ENCODE assay signal across 10 cellular contexts in genomic region chr6:107866606-107867301, GRCh38. TPM values are rescaled to one million over a fixed set of nuclear protein-coding genes. Genes with fewer than 3 reads are reported as not detected.
DNase-seq lines count a peak whose midpoint lies in the region; ATAC-seq and TF ChIP-seq lines count a peak whose summit lies in the region.
"Had no signal": no experiment of that assay in that cellular context is flagged by ENCODE, and none has a peak within 500 bp of the region (broad histone marks: within the 10 kb centered on the region; RNA-seq: fewer than 3 reads in every experiment).

No MANE protein-coding gene starts in this region.

- POLR2A ChIA-PET in CD4-positive, alpha-beta T cell (lab: Charles Lee) = interaction anchor here (0.6 to 1.9 kb wide), 13 partner anchors 18 to 632 kb away, joined by 3 to 14 read pairs (median 4); partner anchors contain the start of gene SCML4
- POLR2A ChIA-PET in naive thymus-derived CD4-positive, alpha-beta T cell (lab: Charles Lee) = interaction anchor here (0.7 to 1.4 kb wide), 3 partner anchors 39 to 193 kb away, joined by 3 read pairs; no protein-coding TSS in a partner anchor

- H3K36me3 ChIP-seq in naive thymus-derived CD4-positive, alpha-beta T cell (ENCODE audit: control insufficient read depth in 2 of 3, insufficient read depth in 3 of 3, low read length in 3 of 3) = peaks cover 0 to 11% (median 0%) of the 10 kb centered on the region in 3 experiments
- H3K36me3 ChIP-seq in ascending aorta = peaks cover 8 to 10% of the 10 kb centered on the region in 2 donors

- peak overlapping the region; percentile 13 for H3K27ac Mint-ChIP-seq in CD4-positive, alpha-beta T cell
- H3K27ac Mint-ChIP-seq in naive thymus-derived CD4-positive, alpha-beta T cell = peak overlapping the region in 3 of 9 donors; percentile 37 to 64 (median 45)
- no peak overlapping the region for H3K27ac Mint-ChIP-seq in activated T-helper 1 cell treated with anti-CD3 and anti-CD28 coated beads, Interleukin-12 subunit alpha, Interleukin-12 subunit beta, Interleukin-2, Interleukin-4 antibody, amounts not matched to agents 30 ng/mL and 10 ng/mL and 1 ng/mL, durations not matched to agents 14 hours and 24 hours and 36 hours
- H3K27ac Mint-ChIP-seq: T-helper 1 cell treated with Interleukin-12 subunit alpha and Interleukin-12 subunit beta and Interleukin-4 antibody, amounts not matched to agents 30 μg/mL and 1 μg/mL, for 36 hours had no signal

- in situ Hi-C loops in GM13977 (cut with MboI; ENCODE audit: low pct_unique_long_range_greater_than_20kb, low sequenced_read_pairs, unreplicated experiment) = no loop called here

- peak in 2 of 10 experiments; percentile 17 to 25 for DNase-seq in CD4-positive, alpha-beta T cell
- peak; percentile 67 for DNase-seq in GM13977 (ENCODE audit: low spot score)
- peak; percentile 29 for DNase-seq in NCI-H82 treated with DMSO at 0.1 percent for 48 hours (lab: John Stamatoyannopoulos, UW; ENCODE audit: unreplicated experiment)
- peak; percentile 17 to 30 for DNase-seq in dermis microvascular lymphatic vessel endothelial cell (ENCODE audit: low read depth in 2 of 2)
- DNase-seq in naive thymus-derived CD4-positive, alpha-beta T cell = peak in 7 of 9 donors; percentile 29 to 64 (median 52)
- no peak for DNase-seq in activated T-helper 1 cell treated with anti-CD3 and anti-CD28 coated beads, Interleukin-12 subunit alpha, Interleukin-12 subunit beta, Interleukin-2, Interleukin-4 antibody, amounts not matched to agents 30 ng/mL and 10 ng/mL and 1 ng/mL, durations not matched to agents 14 hours and 24 hours and 36 hours (ENCODE audit: low spot score)
- DNase-seq in activated CD8-positive, alpha-beta memory T cell treated with anti-CD3 and anti-CD28 coated beads, Interleukin-2, amount 50 U/mL, for 4 hours = no peak
- no peak for DNase-seq in ascending aorta (ENCODE audit: low spot score in 2 of 2)

- no peak overlapping the region for H3K4me3 ChIP-seq in naive thymus-derived CD4-positive, alpha-beta T cell (ENCODE audit: low read length)
- no peak overlapping the region for H3K4me3 ChIP-seq in ascending aorta

- no peak overlapping the region for H3K4me3 Mint-ChIP-seq in CD4-positive, alpha-beta T cell
- peak overlapping the region in 1 of 10 donors; percentile 32 for H3K4me3 Mint-ChIP-seq in naive thymus-derived CD4-positive, alpha-beta T cell
- H3K4me3 Mint-ChIP-seq in activated T-helper 1 cell treated with anti-CD3 and anti-CD28 coated beads, Interleukin-12 subunit alpha, Interleukin-12 subunit beta, Interleukin-2, Interleukin-4 antibody, amounts not matched to agents 30 ng/mL and 10 ng/mL and 1 ng/mL, durations not matched to agents 14 hours and 24 hours and 36 hours = no peak overlapping the region
- H3K4me3 Mint-ChIP-seq: T-helper 1 cell treated with Interleukin-12 subunit alpha and Interleukin-12 subunit beta and Interleukin-4 antibody, amounts not matched to agents 30 μg/mL and 1 μg/mL, for 36 hours had no signal

- TF ChIP-seq CTCF in CD4-positive, alpha-beta T cell (IDR thresholded peaks at IDR 0.05) = peak; percentile 79
- TF ChIP-seq CTCF in GM13977 (IDR thresholded peaks at IDR 0.05; ENCODE audit: extremely low read depth, insufficient read depth, missing control alignments) = peak; percentile 56
- peak in 1 of 3 experiments; percentile 19 for TF ChIP-seq CTCF in ascending aorta (IDR thresholded peaks at IDR 0.05)

- no peaks in the 10 kb centered on the region for H3K4me1 ChIP-seq in naive thymus-derived CD4-positive, alpha-beta T cell (ENCODE audit: control insufficient read depth in 2 of 2, insufficient read depth in 2 of 2, low read length in 2 of 2)
- no peaks in the 10 kb centered on the region for H3K4me1 ChIP-seq in ascending aorta

- no peaks in the 10 kb centered on the region for H3K27me3 ChIP-seq in CD4-positive, alpha-beta T cell (ENCODE audit: control insufficient read depth, insufficient read depth, low read length)
- no peaks in the 10 kb centered on the region for H3K27me3 ChIP-seq in naive thymus-derived CD4-positive, alpha-beta T cell (ENCODE audit: control insufficient read depth in 2 of 2, insufficient read depth in 2 of 2, low read length in 2 of 2)
- no peaks in the 10 kb centered on the region for H3K27me3 ChIP-seq in ascending aorta
- H3K27me3 ChIP-seq: neutrophil had no signal

- CTCF ChIA-PET in CD4-positive, alpha-beta T cell (lab: Charles Lee) = interaction anchor here (0.5 to 3.4 kb wide), 19 partner anchors 9 to 194 kb away, joined by 3 to 39 read pairs (median 4); partner anchors contain the start of gene SCML4
- CTCF ChIA-PET in naive thymus-derived CD4-positive, alpha-beta T cell (lab: Charles Lee) = interaction anchor here (0.7 to 5.7 kb wide), 19 partner anchors 15 to 231 kb away, joined by 3 to 63 read pairs (median 4); no protein-coding TSS in a partner anchor

- H3K9me3 Mint-ChIP-seq in CD4-positive, alpha-beta T cell = no peaks in the 10 kb centered on the region
- no peaks in the 10 kb centered on the region for H3K9me3 Mint-ChIP-seq in naive thymus-derived CD4-positive, alpha-beta T cell
- H3K9me3 Mint-ChIP-seq in activated T-helper 1 cell treated with anti-CD3 and anti-CD28 coated beads, Interleukin-12 subunit alpha, Interleukin-12 subunit beta, Interleukin-2, Interleukin-4 antibody, amounts not matched to agents 30 ng/mL and 10 ng/mL and 1 ng/mL, durations not matched to agents 14 hours and 24 hours and 36 hours = no peaks in the 10 kb centered on the region
- H3K9me3 Mint-ChIP-seq: T-helper 1 cell treated with Interleukin-12 subunit alpha and Interleukin-12 subunit beta and Interleukin-4 antibody, amounts not matched to agents 30 μg/mL and 1 μg/mL, for 36 hours had no signal

- peaks cover 4% of the 10 kb centered on the region for H3K27me3 Mint-ChIP-seq in CD4-positive, alpha-beta T cell
- H3K27me3 Mint-ChIP-seq in naive thymus-derived CD4-positive, alpha-beta T cell = peaks cover 0 to 10% (median 0%) of the 10 kb centered on the region in 5 donors
- peaks cover 4% of the 10 kb centered on the region for H3K27me3 Mint-ChIP-seq in activated T-helper 1 cell treated with anti-CD3 and anti-CD28 coated beads, Interleukin-12 subunit alpha, Interleukin-12 subunit beta, Interleukin-2, Interleukin-4 antibody, amounts not matched to agents 30 ng/mL and 10 ng/mL and 1 ng/mL, durations not matched to agents 14 hours and 24 hours and 36 hours (ENCODE audit: insufficient read depth)

- H3K36me3 Mint-ChIP-seq in CD4-positive, alpha-beta T cell (ENCODE audit: low read depth) = peaks cover 24% of the 10 kb centered on the region
- H3K36me3 Mint-ChIP-seq in naive thymus-derived CD4-positive, alpha-beta T cell = peaks cover 0 to 15% (median 4%) of the 10 kb centered on the region in 5 donors
- H3K36me3 Mint-ChIP-seq in activated T-helper 1 cell treated with anti-CD3 and anti-CD28 coated beads, Interleukin-12 subunit alpha, Interleukin-12 subunit beta, Interleukin-2, Interleukin-4 antibody, amounts not matched to agents 30 ng/mL and 10 ng/mL and 1 ng/mL, durations not matched to agents 14 hours and 24 hours and 36 hours (ENCODE audit: low read depth) = peaks cover 24% of the 10 kb centered on the region

- no peak overlapping the region for H3K27ac ChIP-seq in CD4-positive, alpha-beta T cell (ENCODE audit: low read depth, low read length)
- H3K27ac ChIP-seq in naive thymus-derived CD4-positive, alpha-beta T cell (ENCODE audit: low read depth, low read length) = no peak overlapping the region
- no peak overlapping the region for H3K27ac ChIP-seq in ascending aorta
- H3K27ac ChIP-seq: neutrophil had no signal

- intact Hi-C loops in CD4-positive, alpha-beta T cell (cut with DNase I, micrococcal nuclease) = loop anchor here (1.0 kb wide), 3 partner anchors 136 to 191 kb away; no protein-coding TSS in a partner anchor
- intact Hi-C loops in naive thymus-derived CD4-positive, alpha-beta T cell (cut with micrococcal nuclease) = loop anchor here (1.0 to 10.0 kb wide), 7 partner anchors 18 to 752 kb away; partner anchors contain the start of gene BEND3 (in 1 of the 2)
- intact Hi-C loops in activated T-helper 1 cell treated with anti-CD3 and anti-CD28 coated beads, Interleukin-12 subunit alpha, Interleukin-12 subunit beta, Interleukin-2, Interleukin-4 antibody, amounts not matched to agents 30 ng/mL and 10 ng/mL and 1 ng/mL, durations not matched to agents 14 hours and 24 hours and 36 hours (cut with micrococcal nuclease) = loop anchor here (1.0 to 5.0 kb wide), 6 partner anchors 13 to 191 kb away; partner anchors contain the start of gene SEC63
- intact Hi-C loops in ascending aorta (cut with DNase I) = no loop called here

- no peaks in the 10 kb centered on the region for H3K9me3 ChIP-seq in CD4-positive, alpha-beta T cell (ENCODE audit: control insufficient read depth, low read length)
- H3K9me3 ChIP-seq in naive thymus-derived CD4-positive, alpha-beta T cell (ENCODE audit: control insufficient read depth in 2 of 3, low read length in 3 of 3) = no peaks in the 10 kb centered on the region
- no peaks in the 10 kb centered on the region for H3K9me3 ChIP-seq in ascending aorta
- H3K9me3 ChIP-seq: neutrophil had no signal

- peak; percentile 78 for ATAC-seq in CD4-positive, alpha-beta T cell (ENCODE audit: poor library complexity)
- peak; percentile 76 for ATAC-seq in naive thymus-derived CD4-positive, alpha-beta T cell

- peaks cover 7% of the 10 kb centered on the region for H3K4me1 Mint-ChIP-seq in CD4-positive, alpha-beta T cell (ENCODE audit: low read depth)
- H3K4me1 Mint-ChIP-seq in naive thymus-derived CD4-positive, alpha-beta T cell = peaks cover 0 to 10% (median 4%) of the 10 kb centered on the region in 7 donors
- H3K4me1 Mint-ChIP-seq in activated T-helper 1 cell treated with anti-CD3 and anti-CD28 coated beads, Interleukin-12 subunit alpha, Interleukin-12 subunit beta, Interleukin-2, Interleukin-4 antibody, amounts not matched to agents 30 ng/mL and 10 ng/mL and 1 ng/mL, durations not matched to agents 14 hours and 24 hours and 36 hours (ENCODE audit: low read depth) = peaks cover 24% of the 10 kb centered on the region

RNA-seq across cellular contexts. Expression of gene SCML4, which starts 42.6 kb away (rescaled TPM):
- 10 to 100 TPM; 44.1 to 47.8 TPM for total RNA-seq in CD4-positive, alpha-beta T cell
- not detected in 2 replicates for total RNA-seq in dermis microvascular lymphatic vessel endothelial cell
- total RNA-seq in naive thymus-derived CD4-positive, alpha-beta T cell = 10 to 100 TPM; 20.3 to 95.8 (median 63.3) TPM
- 100 to 1,000 TPM in 1 of 2 donors, 10 to 100 TPM in 1; 66.1 to 108 TPM for polyA plus RNA-seq in naive thymus-derived CD4-positive, alpha-beta T cell
- 1.7 TPM in 2 replicates for total RNA-seq in activated T-helper 1 cell treated with anti-CD3 and anti-CD28 coated beads, Interleukin-12 subunit alpha, Interleukin-12 subunit beta, Interleukin-2, Interleukin-4 antibody, amounts not matched to agents 30 ng/mL and 10 ng/mL and 1 ng/mL, durations not matched to agents 14 hours and 24 hours and 36 hours
- not detected for total RNA-seq in ascending aorta

Comparison
In these comparisons a context has a peak if more than half of its experiments do, and no peak if none do; other contexts are left out.
1. DNase-seq: peak in GM13977 (single experiment), NCI-H82 treated with DMSO at 0.1 percent for 48 hours (single experiment), dermis microvascular lymphatic vessel endothelial cell (2 of 2) and naive thymus-derived CD4-positive, alpha-beta T cell (7 of 9); none in activated T-helper 1 cell treated with anti-CD3 and anti-CD28 coated beads, Interleukin-12 subunit alpha, Interleukin-12 subunit beta, Interleukin-2, Interleukin-4 antibody, amounts not matched to agents 30 ng/mL and 10 ng/mL and 1 ng/mL, durations not matched to agents 14 hours and 24 hours and 36 hours (single experiment), activated CD8-positive, alpha-beta memory T cell treated with anti-CD3 and anti-CD28 coated beads, Interleukin-2, amount 50 U/mL, for 4 hours (single experiment) and ascending aorta (0 of 2).